Comparison of ENCODE assay signal across 15 cellular contexts in genomic region chr7:69211336-69211735, GRCh38.
"Had no signal": no experiment of that assay in that cellular context is flagged by ENCODE, and none has a peak within 500 bp of the region (broad histone marks: within the 10 kb centered on the region; RNA-seq: fewer than 3 reads in every experiment).

No MANE protein-coding gene starts in this region.

- H3K9me2 ChIP-seq: SK-N-SH had no signal

- H3K9me3 ChIP-seq: SK-N-SH had no signal

- H3K4me3 Mint-ChIP-seq: T-cell had no signal

- H3K27ac Mint-ChIP-seq: T-cell had no signal

- H3K9ac ChIP-seq: SK-N-SH had no signal

- FAIRE-seq: HepG2 had no signal

- H3K27ac ChIP-seq: RWPE1 had no signal

- DNase-seq: IMR-90; Kasumi-1; KG1; MM.1S; NCI-H187; NCI-H2029; NCI-H2081 treated with DMSO at 0.1 percent for 48 hours; NK-92 treated with Interleukin-12 subunit alpha and Interleukin-12 subunit beta, amount 100 ng/mL, for 24 hours; PC-3; SK-N-SH; SW 1271; T-cell had no signal

- ATAC-seq: Panc1, PC-3, T-cell had no signal

- H3K27me3 Mint-ChIP-seq: T-cell had no signal

- H3K36me3 Mint-ChIP-seq: T-cell had no signal

- H3K4me2 ChIP-seq: SK-N-SH had no signal
